Comparison of ENCODE assay signal across 11 cellular contexts in the genomic region with DNA sequence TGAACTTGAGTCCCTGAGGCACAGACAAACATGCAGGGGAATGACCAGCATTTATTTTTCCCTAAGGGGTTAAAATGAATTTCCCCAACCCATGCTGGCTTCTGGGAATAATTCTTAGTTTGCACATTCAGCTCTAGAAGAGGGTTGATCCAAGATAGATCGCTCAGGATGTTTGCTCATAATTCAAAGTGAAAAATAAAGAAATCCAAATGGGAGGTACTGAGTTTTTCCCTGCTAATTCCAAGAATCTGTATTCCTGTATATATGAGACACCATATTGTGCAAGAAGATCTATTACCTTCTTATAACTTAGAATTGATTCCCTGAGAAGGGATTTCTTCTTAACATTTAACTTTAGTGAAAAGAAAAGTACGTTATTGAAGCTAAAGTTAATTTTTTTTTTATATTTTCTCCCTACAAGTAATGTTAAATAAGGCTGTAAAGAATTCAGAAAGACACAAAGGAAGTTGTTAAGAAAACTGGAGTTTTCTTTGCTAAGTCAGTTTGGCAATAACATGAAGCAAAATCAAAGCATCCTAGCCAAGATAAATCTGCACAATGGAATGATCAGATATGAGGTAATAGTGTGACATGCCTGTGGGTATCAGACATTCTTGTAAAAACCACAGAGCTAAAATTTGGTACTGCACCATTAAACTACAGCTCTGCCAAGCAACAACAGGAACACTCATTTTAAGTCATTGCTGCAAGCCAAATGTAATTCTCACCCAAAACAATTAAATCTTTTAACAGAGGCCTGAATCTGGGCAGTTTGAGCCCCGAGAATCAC.
DNase-seq lines count a peak whose midpoint lies in the region; ATAC-seq and TF ChIP-seq lines count a peak whose summit lies in the region.
"Had no signal": no experiment of that assay in that cellular context is flagged by ENCODE, and none has a peak within 500 bp of the region (broad histone marks: within the 10 kb centered on the region; RNA-seq: fewer than 3 reads in every experiment).

No MANE protein-coding gene starts in this region.

- H2AFZ ChIP-seq in MM.1S (ENCODE audit: low read length) (no peak overlapping the region), mammary epithelial cell (ENCODE audit: low read depth, low read length) (no peak overlapping the region)
- H2AFZ ChIP-seq: neural progenitor cell had no signal

- H3K27ac ChIP-seq in MM.1S (ENCODE audit: low read length) (no peak overlapping the region), mammary epithelial cell (ENCODE audit: insufficient read depth, low read depth, low read length) (peak overlapping the region; percentile 39), mesodermal cell (ENCODE audit: low read depth, low read length, severe bottlenecking) (peak overlapping the region; percentile 16), Peyer's patch (no peak overlapping the region)
- H3K27ac ChIP-seq: neural progenitor cell had no signal

- H3K79me2 ChIP-seq in MM.1S (ENCODE audit: low read length) (no peaks in the 10 kb centered on the region), mammary epithelial cell (ENCODE audit: insufficient read depth, low read length) (no peaks in the 10 kb centered on the region)

- H3K36me3 ChIP-seq in MM.1S (replicated peaks; ENCODE audit: insufficient read depth, low read length): no peaks in the 10 kb centered on the region
- peaks cover 3% of the 10 kb centered on the region for H3K36me3 ChIP-seq in mammary epithelial cell (ENCODE audit: insufficient read depth, low read length)
- H3K36me3 ChIP-seq in mesodermal cell (ENCODE audit: control insufficient read depth, insufficient read depth, low read length): peaks cover 41% of the 10 kb centered on the region
- H3K36me3 ChIP-seq in Peyer's patch: no peaks in the 10 kb centered on the region

- no peak for TF ChIP-seq POLR2A in Peyer's patch (IDR thresholded peaks at IDR 0.05)

- H3K9ac ChIP-seq in MM.1S (ENCODE audit: low read length) (no peak overlapping the region), mammary epithelial cell (ENCODE audit: insufficient read depth, low read length) (no peak overlapping the region)
- H3K9ac ChIP-seq: neural progenitor cell had no signal

- H3K27me3 ChIP-seq in MM.1S (replicated peaks; ENCODE audit: insufficient read depth, low read length): no peaks in the 10 kb centered on the region
- no peaks in the 10 kb centered on the region for H3K27me3 ChIP-seq in mammary epithelial cell (ENCODE audit: insufficient read depth, low read length)
- H3K27me3 ChIP-seq in Peyer's patch: no peaks in the 10 kb centered on the region
- H3K27me3 ChIP-seq: neural progenitor cell had no signal

- H3K4me2 ChIP-seq in MM.1S (ENCODE audit: low read depth, low read length) (0 out of 2 replicates have a peak overlapping the region, but pooled peaks have one; percentile 1), mammary epithelial cell (ENCODE audit: insufficient read depth, low read depth, low read length) (peak overlapping the region; percentile 47)
- H3K4me2 ChIP-seq: neural progenitor cell had no signal

- TF ChIP-seq CTCF in MM.1S (IDR thresholded peaks at IDR 0.05; ENCODE audit: low read length) (no peak), mammary epithelial cell (conservative IDR thresholded peaks at IDR 0.05 in 1 of 2, IDR thresholded peaks at IDR 0.05 in 1 of 2; ENCODE audit: extremely low read depth in 1 of 2, insufficient read depth in 1 of 2, low read depth in 1 of 2, low read length in 2 of 2) (no peak), Peyer's patch (IDR thresholded peaks at IDR 0.05) (no peak)

- no TSS peak for BruUV-seq in mammary epithelial cell (replicated peaks; lab: Mats Ljungman, UMichigan)

- H3K4me1 ChIP-seq in MM.1S (ENCODE audit: low read length) (0 out of 2 replicates have a peak, but pooled peaks cover 4% of the 10 kb centered on the region), mammary epithelial cell (ENCODE audit: insufficient read depth, low read length) (peaks cover 12% of the 10 kb centered on the region), mesodermal cell (ENCODE audit: control insufficient read depth, insufficient read depth, low read length, poor library complexity, severe bottlenecking) (peaks cover 9% of the 10 kb centered on the region), Peyer's patch (no peaks in the 10 kb centered on the region)

- H4K20me1 ChIP-seq in MM.1S (ENCODE audit: insufficient read depth, low read length): no peaks in the 10 kb centered on the region
- no peaks in the 10 kb centered on the region for H4K20me1 ChIP-seq in mammary epithelial cell (ENCODE audit: insufficient read depth, low read length)

- peak; percentile 62 for DNase-seq in Caki2 (ENCODE audit: low read depth)
- DNase-seq in MM.1S: peak; percentile 55
- DNase-seq in mammary epithelial cell: peak; percentile 86
- no peak for DNase-seq in Peyer's patch
- DNase-seq in AML-193 (lab: John Stamatoyannopoulos, UW): no peak
- no peak for DNase-seq in DMS53 treated with DMSO at 0.1 percent for 48 hours (lab: John Stamatoyannopoulos, UW; ENCODE audit: unreplicated experiment)
- DNase-seq: DMS53, NCI-H2081 had no signal

- dilution Hi-C loops in mammary epithelial cell (cut with HindIII; ENCODE audit: low sequenced_read_pairs): no loop called here

- 0% methylated on average over 3 of the region's 3 CpGs for WGBS in mammary epithelial cell (ENCODE audit: low coverage, missing lambda C conversion rate)
- WGBS in mesodermal cell (ENCODE audit: insufficient coverage in 2 of 2), 2 experiments: 83 to 100% methylated on average over 1 to 2 of the region's 3 CpGs

- H3K9me3 ChIP-seq in MM.1S (replicated peaks; ENCODE audit: insufficient read depth, low read length) (no peaks in the 10 kb centered on the region), mammary epithelial cell (replicated peaks; ENCODE audit: insufficient read depth, low read length) (peaks cover 8% of the 10 kb centered on the region), mesodermal cell (ENCODE audit: control insufficient read depth, low read length) (no peaks in the 10 kb centered on the region), Peyer's patch (no peaks in the 10 kb centered on the region)

- ATAC-seq in HG03045 (IDR thresholded peaks at IDR 0.05; ENCODE audit: unreplicated experiment): no peak

- intact Hi-C loops in mammary epithelial cell (cut with micrococcal nuclease): no loop called here

- H3K4me3 ChIP-seq in MM.1S (ENCODE audit: low read length) (no peak overlapping the region), mammary epithelial cell (replicated peaks in 1 of 3; ENCODE audit: insufficient read depth in 1 of 3, low read depth in 2 of 3, low read length in 3 of 3) (no peak overlapping the region), mesodermal cell (ENCODE audit: extremely low read depth, insufficient read depth, low read length, poor library complexity, severe bottlenecking) (no peak overlapping the region), Peyer's patch (no peak overlapping the region)
- H3K4me3 ChIP-seq: neural progenitor cell had no signal

- CTCF ChIA-PET in mammary epithelial cell (lab: Charles Lee; ENCODE audit: low non-redundant PET): interaction anchor here (0.6 kb wide), 1 partner anchor 95 kb away, joined by 4 read pairs; no protein-coding TSS in a partner anchor

- no peaks in the 10 kb centered on the region for H3F3A ChIP-seq in MM.1S (ENCODE audit: insufficient read depth, low read length)

- in situ Hi-C loops in Caki2 (cut with HindIII; ENCODE audit: low pct_unique_long_range_greater_than_20kb, low sequenced_read_pairs): no loop called here
- in situ Hi-C loops in mammary epithelial cell (cut with MboI; ENCODE audit: low sequenced_read_pairs in 2 of 2): loop anchor here (25.0 kb wide), 2 partner anchors 931 to 1206 kb away; no protein-coding TSS in a partner anchor

- no peaks in the 10 kb centered on the region for H3K9me2 ChIP-seq in MM.1S (replicated peaks; ENCODE audit: insufficient read depth, low read length)

Comparison
In these comparisons a context has a peak if more than half of its experiments do, and no peak if none do; other contexts are left out.
1. DNase-seq: peak in Caki2 (single experiment), MM.1S (single experiment) and mammary epithelial cell (single experiment); none in Peyer's patch (0 of 3), AML-193 (0 of 2) and DMS53 treated with DMSO at 0.1 percent for 48 hours (single experiment).
2. H3K27ac ChIP-seq: peak in mammary epithelial cell (single experiment) and mesodermal cell (single experiment); none in MM.1S (single experiment) and Peyer's patch (0 of 4).